Comparison of ENCODE assay signal across 8 cellular contexts in genomic region chr7:23268167-23268566, GRCh38. TPM values are rescaled to one million over a fixed set of nuclear protein-coding genes. Genes with fewer than 3 reads are reported as not detected.
"Had no signal": no experiment of that assay in that cellular context is flagged by ENCODE, and none has a peak within 500 bp of the region (broad histone marks: within the 10 kb centered on the region; RNA-seq: fewer than 3 reads in every experiment).

No MANE protein-coding gene starts in this region.

- H2AFZ ChIP-seq: GM23338 had no signal

- DNase-seq: H9, HCEC 1CT, KG1 had no signal

- H3K4me2 ChIP-seq: GM23338 had no signal

- H3K4me3 ChIP-seq: GM23338 had no signal

- FAIRE-seq: H1, H54, HTR-8/SVneo had no signal

- ATAC-seq: GM23338 had no signal

RNA-seq across cellular contexts. Expression of gene GPNMB, which starts 21.6 kb away (rescaled TPM):
- polyA plus RNA-seq: IgD-negative memory B cell had no signal
